In the genomic region with DNA sequence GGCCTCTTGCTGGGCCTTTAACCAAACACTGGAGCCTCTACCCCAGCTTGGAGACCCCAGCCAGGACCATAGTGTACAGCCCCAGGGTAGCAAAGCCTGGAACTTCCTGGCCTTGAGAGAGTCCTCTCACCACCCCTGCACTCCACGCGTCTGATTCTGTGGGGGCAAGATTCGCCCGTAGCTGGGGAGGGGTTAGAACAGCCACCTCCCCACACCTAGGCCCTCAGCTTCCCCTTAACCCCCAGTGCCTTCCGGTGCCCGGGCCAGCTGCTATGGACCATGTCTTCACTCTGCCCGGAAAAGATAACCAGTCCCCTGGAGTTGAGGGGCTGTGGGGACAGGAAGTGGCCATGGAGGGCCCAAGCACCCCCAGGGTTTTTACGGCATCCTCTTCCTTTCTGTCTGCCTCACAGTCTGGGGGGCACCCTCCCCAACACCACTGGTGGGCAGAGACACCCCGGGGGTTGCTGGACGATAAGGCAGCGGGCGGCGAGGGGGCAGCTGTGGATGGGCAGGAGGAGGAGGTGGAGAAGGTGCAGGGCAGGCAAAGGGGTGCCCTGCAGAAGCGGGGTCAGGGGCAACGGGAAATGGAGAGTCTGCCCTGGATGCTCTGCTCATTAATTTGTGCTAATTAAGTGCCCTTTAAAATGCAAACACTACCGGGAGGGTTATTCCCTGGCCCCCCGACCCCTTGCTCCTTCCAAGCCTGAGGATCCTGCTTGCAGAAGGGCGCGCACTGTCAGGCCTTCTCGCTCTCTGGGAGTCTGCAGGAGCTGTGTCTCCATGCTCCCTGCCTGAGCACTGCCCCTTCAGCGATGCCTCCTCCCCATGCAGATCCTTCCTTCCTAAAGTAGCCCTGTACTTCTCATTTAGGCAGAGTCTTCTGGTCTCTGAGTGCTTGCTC, we compare ENCODE assay signal across 14 cellular contexts.
"Had no signal": no experiment of that assay in that cellular context is flagged by ENCODE, and none has a peak within 500 bp of the region (broad histone marks: within the 10 kb centered on the region; RNA-seq: fewer than 3 reads in every experiment).

No MANE protein-coding gene starts in this region.

- H3K36me3 Mint-ChIP-seq: activated naive CD4-positive, alpha-beta T cell treated with anti-CD3 and anti-CD28 coated beads, Interleukin-2, amount 50 U/mL, for 72 hours; brain had no signal

- H3K36me3 ChIP-seq: lower lobe of right lung, ovary, right lobe of liver, upper lobe of left lung had no signal

- H3K27ac Mint-ChIP-seq: activated naive CD4-positive, alpha-beta T cell treated with anti-CD3 and anti-CD28 coated beads, Interleukin-2, amount 50 U/mL, for 72 hours; brain; stimulated activated naive CD8-positive, alpha-beta T cell treated with anti-CD3 and anti-CD28 coated beads, Interleukin-15, Interleukin-2, amounts not matched to agents 100 ng/mL and 50 ng/mL, for 24 hours had no signal

- DNase-seq: activated CD4-positive, CD25-positive, alpha-beta regulatory T cell treated with anti-CD3 and anti-CD28 coated beads, Interleukin-2, amount 50 U/mL, for 72 hours; activated gamma-delta T cell; activated T-cell treated with anti-CD3 and anti-CD28 coated beads, Interleukin-2, amount 50 U/mL, for 4 hours; central memory CD4-positive, alpha-beta T cell; effector CD8-positive, alpha-beta T cell; head of caudate nucleus; left colon; lower lobe of right lung; ovary; upper lobe of left lung had no signal

- H3K4me3 ChIP-seq: lower lobe of right lung, ovary, right lobe of liver, upper lobe of left lung had no signal

- H3K4me1 Mint-ChIP-seq: brain had no signal

- ATAC-seq: activated naive CD4-positive, alpha-beta T cell treated with anti-CD3 and anti-CD28 coated beads, Interleukin-2, amount 50 U/mL, for 72 hours; activated T-cell treated with anti-CD3 and anti-CD28 coated beads, Interleukin-2, amount 50 U/mL, for 4 hours; left colon; lower lobe of right lung; right lobe of liver had no signal

- H3K4me3 Mint-ChIP-seq: activated T-cell treated with anti-CD3 and anti-CD28 coated beads, Interleukin-2, amount 50 U/mL, for 4 hours; stimulated activated naive CD8-positive, alpha-beta T cell treated with anti-CD3 and anti-CD28 coated beads, Interleukin-15, Interleukin-2, amounts not matched to agents 100 ng/mL and 50 ng/mL, for 24 hours had no signal

- H3K27me3 ChIP-seq: ovary, right lobe of liver had no signal

- H3K9me3 Mint-ChIP-seq: activated naive CD4-positive, alpha-beta T cell treated with anti-CD3 and anti-CD28 coated beads, Interleukin-2, amount 50 U/mL, for 72 hours; activated T-cell treated with anti-CD3 and anti-CD28 coated beads, Interleukin-2, amount 50 U/mL, for 4 hours; brain; stimulated activated naive CD8-positive, alpha-beta T cell treated with anti-CD3 and anti-CD28 coated beads, Interleukin-15, Interleukin-2, amounts not matched to agents 100 ng/mL and 50 ng/mL, for 24 hours had no signal

- H3K9me3 ChIP-seq: lower lobe of right lung, ovary, right lobe of liver, upper lobe of left lung had no signal

- H3K27ac ChIP-seq: lower lobe of right lung, ovary, right lobe of liver, upper lobe of left lung had no signal
